12 cellular contexts compared by ENCODE assay signal in the genomic region with DNA sequence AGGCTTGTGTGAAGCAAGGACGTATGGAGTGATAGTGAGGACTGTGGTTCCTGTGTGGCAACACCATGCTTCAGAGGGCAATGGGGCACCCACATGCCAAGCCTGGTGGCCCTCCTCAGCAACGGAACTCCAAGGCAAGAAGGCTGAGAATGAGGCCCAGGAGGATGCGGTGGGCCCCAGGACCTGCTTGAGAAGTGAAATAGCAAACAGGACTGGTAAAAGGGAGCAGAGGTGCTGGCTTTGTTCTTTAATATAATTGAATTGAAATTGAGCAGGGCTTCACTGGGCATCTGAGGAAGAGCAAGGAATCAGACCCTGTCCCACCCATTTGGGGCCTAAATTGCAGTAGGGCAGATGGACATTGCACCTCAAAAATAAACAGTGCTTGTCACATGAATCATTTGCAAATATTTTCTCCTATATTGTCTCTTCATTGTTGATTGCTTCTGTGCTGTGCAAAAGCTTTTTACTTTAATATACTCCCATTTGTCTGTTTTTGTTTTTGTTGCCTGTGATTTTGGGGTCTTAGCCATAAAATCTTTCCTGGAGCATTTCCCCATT. TPM values are rescaled to one million over a fixed set of nuclear protein-coding genes. Genes with fewer than 3 reads are reported as not detected.
DNase-seq lines count a peak whose midpoint lies in the region; ATAC-seq and TF ChIP-seq lines count a peak whose summit lies in the region.
"Had no signal": no experiment of that assay in that cellular context is flagged by ENCODE, and none has a peak within 500 bp of the region (broad histone marks: within the 10 kb centered on the region; RNA-seq: fewer than 3 reads in every experiment).

No MANE protein-coding gene starts in this region.

- 71 to 75% methylated on average over 3 of the region's 3 CpGs for WGBS in sigmoid colon, 2 donors

- H3F3A ChIP-seq in OCI-LY1 (ENCODE audit: insufficient read depth, low read length), result no peaks in the 10 kb centered on the region

- H2AFZ ChIP-seq in OCI-LY1 (ENCODE audit: low read length), result no peak overlapping the region

- H3K4me2 ChIP-seq in OCI-LY1 (ENCODE audit: low read length), result no peak overlapping the region; the same call in 1 of the 2 replicates

- H3K9me2 ChIP-seq in OCI-LY1 (ENCODE audit: low read depth, low read length), result no peaks in the 10 kb centered on the region

- in situ Hi-C loops in HAP-1 (cut with MboI; ENCODE audit: low sequenced_read_pairs), result no loop called here

- H3K4me1 ChIP-seq in OCI-LY1 (ENCODE audit: insufficient read depth, low read length, severe bottlenecking) (peaks cover 19% of the 10 kb centered on the region), duodenal mucosa (ENCODE audit: control insufficient read depth in 1 of 2, insufficient read depth in 2 of 2, low read length in 2 of 2) (peaks cover 17 to 18% of the 10 kb centered on the region in 2 donors), sigmoid colon (peaks cover 0 to 17% (median 15%) of the 10 kb centered on the region in 4 donors), HAP-1 (peaks cover 4% of the 10 kb centered on the region; the same call in 1 of the 2 replicates)

- H3K36me3 ChIP-seq in OCI-LY1 (ENCODE audit: insufficient read depth, low read length), result peaks cover under 1% of the 10 kb centered on the region; the same call in 1 of the 2 replicates
- no peaks in the 10 kb centered on the region for H3K36me3 ChIP-seq in duodenal mucosa (ENCODE audit: control insufficient read depth in 1 of 2, insufficient read depth in 2 of 2, low read length in 2 of 2)
- H3K36me3 ChIP-seq in sigmoid colon, result no peaks in the 10 kb centered on the region
- H3K36me3 ChIP-seq in HAP-1 (replicated peaks), result peaks cover 9% of the 10 kb centered on the region

- H3K27ac ChIP-seq in OCI-LY1 (ENCODE audit: low read depth, low read length, poor library complexity, severe bottlenecking) (peak overlapping the region; percentile 98), duodenal mucosa (ENCODE audit: low read depth, low read length) (no peak overlapping the region), sigmoid colon (peak overlapping the region; percentile 97 to 98 (median 98))

- ATAC-seq in HG03520 (IDR thresholded peaks at IDR 0.05; ENCODE audit: unreplicated experiment) (no peak), GM18517 (IDR thresholded peaks at IDR 0.05; ENCODE audit: unreplicated experiment) (no peak)

- no peak for TF ChIP-seq POLR2A in sigmoid colon (IDR thresholded peaks at IDR 0.05)

- no peaks in the 10 kb centered on the region for H4K20me1 ChIP-seq in OCI-LY1 (ENCODE audit: insufficient read depth, low read length)

- H3K4me3 ChIP-seq in OCI-LY1 (ENCODE audit: low read depth, low read length, poor library complexity, severe bottlenecking) (no peak overlapping the region), duodenal mucosa (ENCODE audit: low read depth in 1 of 2, low read length in 2 of 2) (peak overlapping the region in 1 of 2 donors; percentile 75), sigmoid colon (no peak overlapping the region), HAP-1 (no peak overlapping the region)

- TF ChIP-seq CTCF in OCI-LY1 (IDR thresholded peaks at IDR 0.05; ENCODE audit: low read length), result no peak
- no peak for TF ChIP-seq CTCF in sigmoid colon (IDR thresholded peaks at IDR 0.05)

- DNase-seq in GF-D8 (lab: John Stamatoyannopoulos, UW) (peak; percentile 46), sigmoid colon (no peak), HAP-1 (ENCODE audit: low spot score in 2 of 2) (no peak), hippocampal formation (lab: John Stamatoyannopoulos, UW) (no peak)
- DNase-seq: activated CD4-positive, CD25-positive, alpha-beta regulatory T cell treated with anti-CD3 and anti-CD28 coated beads, Interleukin-2, amount 50 U/mL, for 72 hours; central memory CD4-positive, alpha-beta T cell; occipital lobe had no signal

- H3K79me2 ChIP-seq in OCI-LY1 (ENCODE audit: insufficient read depth, low read length), result no peaks in the 10 kb centered on the region

- no peak for TF ChIP-seq EP300 in sigmoid colon (IDR thresholded peaks at IDR 0.05)

- peak overlapping the region; percentile 100; the same call in 1 of the 2 replicates for H3K9ac ChIP-seq in OCI-LY1 (ENCODE audit: low read length)
- peak overlapping the region; percentile 76 to 86 for H3K9ac ChIP-seq in duodenal mucosa (ENCODE audit: low read depth in 1 of 2, low read length in 2 of 2)

- H3K9me3 ChIP-seq in OCI-LY1 (ENCODE audit: low read length), result no peaks in the 10 kb centered on the region
- H3K9me3 ChIP-seq in duodenal mucosa (ENCODE audit: control insufficient read depth in 1 of 2, low read length in 2 of 2), result no peaks in the 10 kb centered on the region
- H3K9me3 ChIP-seq in sigmoid colon, result no peaks in the 10 kb centered on the region
- no peaks in the 10 kb centered on the region for H3K9me3 ChIP-seq in HAP-1

- intact Hi-C loops in sigmoid colon (cut with DNase I), result no loop called here

- no peaks in the 10 kb centered on the region for H3K27me3 ChIP-seq in OCI-LY1 (ENCODE audit: insufficient read depth, low read length)
- no peaks in the 10 kb centered on the region for H3K27me3 ChIP-seq in duodenal mucosa (ENCODE audit: control insufficient read depth in 1 of 2, insufficient read depth in 2 of 2, low read length in 2 of 2)
- no peaks in the 10 kb centered on the region for H3K27me3 ChIP-seq in sigmoid colon
- H3K27me3 ChIP-seq in HAP-1 (ENCODE audit: low read depth), result no peaks in the 10 kb centered on the region

RNA-seq across cellular contexts. Expression of a gene that starts 2.3 kb away (rescaled TPM):
- total RNA-seq in sigmoid colon, result 1 to 10 TPM; 3.5 to 8.6 (median 4.4) TPM
- 1 to 10 TPM; 3.6 to 9.3 (median 3.7) TPM for polyA plus RNA-seq in sigmoid colon

RNA-seq across cellular contexts. Expression of a gene that starts 3.2 kb away (rescaled TPM):
- 10 to 100 TPM; 23.5 to 57.3 (median 30.2) TPM for total RNA-seq in sigmoid colon
- 10 to 100 TPM in 1 of 3 donors, 1 to 10 TPM in 2; 7.4 to 34.4 (median 8.4) TPM for polyA plus RNA-seq in sigmoid colon

RNA-seq across cellular contexts. Expression of a gene that starts 30.4 kb away (rescaled TPM):
- total RNA-seq in sigmoid colon, result 10 to 100 TPM in 3 of 4 donors, 1 to 10 TPM in 1; 9.8 to 16.8 (median 13.1) TPM
- 10 to 100 TPM; 10.2 to 15.1 (median 15.0) TPM for polyA plus RNA-seq in sigmoid colon
- total RNA-seq: M059J had no signal

RNA-seq across cellular contexts. Expression of a gene that starts 40.0 kb away (rescaled TPM):
- total RNA-seq in sigmoid colon, result 100 to 1,000 TPM in 1 of 4 donors, 10 to 100 TPM in 3; 57.4 to 113 (median 79.2) TPM
- 100 to 1,000 TPM in 1 of 3 donors, 10 to 100 TPM in 2; 78.6 to 128 (median 84.7) TPM for polyA plus RNA-seq in sigmoid colon

RNA-seq across cellular contexts. Expression of a gene that starts 44.9 kb away (rescaled TPM):
- 10 to 100 TPM; 26.8 to 41.7 (median 37.3) TPM for total RNA-seq in sigmoid colon
- polyA plus RNA-seq in sigmoid colon, result 100 to 1,000 TPM in 1 of 3 donors, 10 to 100 TPM in 2; 67.7 to 103 (median 70.3) TPM
